8 cellular contexts compared by ENCODE assay signal in genomic region chr9:124010665-124011321, GRCh38. TPM values are rescaled to one million over a fixed set of nuclear protein-coding genes. Genes with fewer than 3 reads are reported as not detected.
DNase-seq lines count a peak whose midpoint lies in the region; ATAC-seq and TF ChIP-seq lines count a peak whose summit lies in the region.

No MANE protein-coding gene starts in this region.

- in situ Hi-C loops in KBM-7 (cut with MboI; ENCODE audit: low pct_unique_long_range_greater_than_20kb, low sequenced_read_pairs) = no loop called here

- H3K4me1 ChIP-seq in Caco-2 (peaks cover 43% of the 10 kb centered on the region), testis (peaks cover 8% of the 10 kb centered on the region)

- no TSS peak for BruUV-seq in Caco-2 (replicated peaks; lab: Mats Ljungman, UMichigan)

- intact Hi-C loops in Caco-2 (cut with micrococcal nuclease; ENCODE audit: unreplicated experiment) (loop anchor here (10.0 kb wide), 1 partner anchor 466 kb away; no protein-coding TSS in a partner anchor), testis (cut with DNase I; ENCODE audit: low total_unique reads) (no loop called here)

- POLR2A ChIA-PET in Caco-2 (lab: Charles Lee) = no interaction called here

- WGBS in testis, 2 donors = 5 to 6% methylated on average over 22 to 34 of the region's 34 CpGs

- H3K36me3 Mint-ChIP-seq in Caco-2 (ENCODE audit: insufficient read depth, unreplicated experiment) (no peaks in the 10 kb centered on the region), naive B cell (no peaks in the 10 kb centered on the region)

- DNase-seq in Caco-2 = peak; percentile 49 to 51
- peak; percentile 81 for DNase-seq in HuH-7.5 (ENCODE audit: low spot score)
- peak; percentile 37 to 40 for DNase-seq in cardiac fibroblast (ENCODE audit: low read depth in 2 of 2)
- no peak for DNase-seq in naive B cell
- DNase-seq in testis = no peak
- no peak for DNase-seq in KBM-7
- no peak for DNase-seq in foreskin melanocyte

- TF ChIP-seq CTCF in Caco-2 (IDR thresholded peaks at IDR 0.05; ENCODE audit: insufficient read depth in 1 of 2, low read depth in 1 of 2, low read length in 1 of 2, severe bottlenecking in 1 of 2, unreplicated experiment in 1 of 2) (no peak), cardiac fibroblast (IDR thresholded peaks at IDR 0.05; ENCODE audit: low read depth, low read length) (no peak), testis (IDR thresholded peaks at IDR 0.05) (no peak)

- H3K27me3 Mint-ChIP-seq in Caco-2 (ENCODE audit: insufficient read depth, unreplicated experiment) (peaks cover 16% of the 10 kb centered on the region), naive B cell (peaks cover 58 to 79% (median 66%) of the 10 kb centered on the region in 3 donors)

- CTCF ChIA-PET in Caco-2 (lab: Charles Lee) = no interaction called here

- no peak overlapping the region for H3K27ac ChIP-seq in testis

- H3K36me3 ChIP-seq in Caco-2 (ENCODE audit: control insufficient read depth, insufficient read depth, low read length) = no peaks in the 10 kb centered on the region
- H3K36me3 ChIP-seq in testis (ENCODE audit: low read depth, missing control alignments) = no peaks in the 10 kb centered on the region

- no peaks in the 10 kb centered on the region for H3K9me3 ChIP-seq in Caco-2
- H3K9me3 ChIP-seq in testis = no peaks in the 10 kb centered on the region

- no peaks in the 10 kb centered on the region for H3K9me3 Mint-ChIP-seq in Caco-2 (ENCODE audit: unreplicated experiment)
- H3K9me3 Mint-ChIP-seq in naive B cell = peaks cover 0 to 23% (median 10%) of the 10 kb centered on the region in 7 donors

- H3K4me1 Mint-ChIP-seq in Caco-2 (ENCODE audit: low read depth, unreplicated experiment) (peaks cover 19% of the 10 kb centered on the region), naive B cell (peaks cover 37 to 63% (median 57%) of the 10 kb centered on the region in 3 donors)

- no peak for TF ChIP-seq POLR2A in testis (IDR thresholded peaks at IDR 0.05)

- H3K27me3 ChIP-seq in Caco-2 (replicated peaks; ENCODE audit: control insufficient read depth, insufficient read depth, low read length) (peaks cover 11% of the 10 kb centered on the region), testis (peaks cover 12% of the 10 kb centered on the region)

- ATAC-seq in naive B cell (ENCODE audit: low read depth in 2 of 2) (no peak), esophagus mucosa (no peak)

- H3K27ac Mint-ChIP-seq in Caco-2 (ENCODE audit: unreplicated experiment) (no peak overlapping the region), naive B cell (peak overlapping the region in 4 of 6 donors; percentile 70 to 92 (median 80))

- H3K4me3 Mint-ChIP-seq in Caco-2 (ENCODE audit: unreplicated experiment) = peak overlapping the region; percentile 87
- H3K4me3 Mint-ChIP-seq in naive B cell = peak overlapping the region in 7 of 8 donors; percentile 54 to 83 (median 71)

- peak overlapping the region; percentile 56 for H3K4me3 ChIP-seq in Caco-2 (ENCODE audit: low read depth, low read length)
- H3K4me3 ChIP-seq in cardiac fibroblast (replicated peaks in 1 of 2; ENCODE audit: low read depth in 2 of 2, low read length in 2 of 2) = peak overlapping the region; percentile 2 to 51
- H3K4me3 ChIP-seq in testis = peak overlapping the region in 1 of 2 donors; percentile 15

RNA-seq across cellular contexts. Expression of gene LHX2, which starts 0.8 kb away (rescaled TPM):
- total RNA-seq in Caco-2 (2022) (2.6 and 4.0 TPM in 2 replicates), testis (1 to 10 TPM; 2.0 to 5.1 TPM), esophagus mucosa (not detected)
- polyA plus RNA-seq in naive B cell (ENCODE audit: low read depth in 6 of 6) (under 1 TPM in 1 of 6 donors, not detected in 5; 0.27 TPM), testis (ENCODE audit: insufficient read depth, low read depth, low replicate concordance) (3.4 TPM)

Comparison
In these comparisons a context has a peak if more than half of its experiments do, and no peak if none do; other contexts are left out.
1. DNase-seq: peak in Caco-2 (2 of 2), HuH-7.5 (single experiment) and cardiac fibroblast (2 of 2); none in naive B cell (single experiment), testis (single experiment), KBM-7 (single experiment) and foreskin melanocyte (single experiment).